Comparison of ENCODE assay signal across 8 cellular contexts in genomic region chr9:136327313-136327971, GRCh38. TPM values are rescaled to one million over a fixed set of nuclear protein-coding genes. Genes with fewer than 3 reads are reported as not detected.
DNase-seq lines count a peak whose midpoint lies in the region; TF ChIP-seq lines count a peak whose summit lies in the region.

TSS of gene GPSM1 (plus strand) at chr9:136327539. CDS start at chr9:136327696, 157 bp downstream.

- H3K36me3 ChIP-seq in esophagus (ENCODE audit: control insufficient read depth in 2 of 2, insufficient read depth in 2 of 2, low read length in 1 of 2) (no peaks in the 10 kb centered on the region), suprapubic skin (no peaks in the 10 kb centered on the region)

- TF ChIP-seq CTCF in suprapubic skin (IDR thresholded peaks at IDR 0.05): no peak

- 1% methylated on average over 30 to 86 of the region's 88 CpGs for WGBS in esophagus, 2 donors
- 0% methylated on average over 25 of the region's 88 CpGs for WGBS in suprapubic skin

- H3K4me3 ChIP-seq in esophagus (ENCODE audit: low read depth in 1 of 2, low read length in 2 of 2): peak within 1 kb of the TSS; percentile 47 to 53
- H3K4me3 ChIP-seq in suprapubic skin: peak within 1 kb of the TSS; percentile 70

- H3K9me3 ChIP-seq in esophagus (ENCODE audit: control insufficient read depth in 2 of 2, insufficient read depth in 1 of 2, low read depth in 1 of 2, low read length in 1 of 2) (peaks cover 0 to 2% of the 10 kb centered on the region in 2 donors), suprapubic skin (no peaks in the 10 kb centered on the region)

- peaks cover 0 to 27% of the 10 kb centered on the region in 2 donors for H3K4me1 ChIP-seq in esophagus (ENCODE audit: control insufficient read depth in 2 of 2, insufficient read depth in 2 of 2, low read length in 1 of 2)
- H3K4me1 ChIP-seq in suprapubic skin: peaks cover 49% of the 10 kb centered on the region

- H3K27me3 ChIP-seq in esophagus (ENCODE audit: control insufficient read depth in 1 of 2, insufficient read depth in 2 of 2, low read length in 2 of 2) (no peaks in the 10 kb centered on the region), suprapubic skin (no peaks in the 10 kb centered on the region)

- peak in 1 of 2 donors; percentile 34 for TF ChIP-seq POLR2A in suprapubic skin (IDR thresholded peaks at IDR 0.05)

- no peak for TF ChIP-seq EP300 in suprapubic skin (IDR thresholded peaks at IDR 0.05)

- DNase-seq in C1 segment of cervical spinal cord (lab: John Stamatoyannopoulos, UW): peak in 9 of 14 donors; percentile 12 to 57 (median 33)
- DNase-seq in LHCN-M2 (ENCODE audit: low read depth): no peak
- peak; percentile 60 for DNase-seq in activated T-cell treated with anti-CD3 and anti-CD28 coated beads, Interleukin-2, amount 50 U/mL, for 1 hour
- peak; percentile 43 for DNase-seq in mucosa of gallbladder (ENCODE audit: low spot score)
- DNase-seq in suprapubic skin (ENCODE audit: low spot score in 2 of 2): no peak
- DNase-seq in NCI-H187 (lab: John Stamatoyannopoulos, UW): no peak
- DNase-seq in cerebellar cortex (ENCODE audit: low spot score): no peak

- H3K27ac ChIP-seq in esophagus (ENCODE audit: low read depth in 2 of 2, low read length in 1 of 2) (peak within 1 kb of the TSS; percentile 22 to 35), suprapubic skin (peak within 1 kb of the TSS; percentile 70)

RNA-seq across cellular contexts. Expression of gene GPSM1, which starts in this region (rescaled TPM):
- total RNA-seq in LHCN-M2 (2014; rRNA removed) (34.1 and 34.4 TPM in 2 replicates), mucosa of gallbladder (24.6 TPM), suprapubic skin (10 to 100 TPM; 11.5 to 14.6 (median 13.7) TPM)
- polyA plus RNA-seq in LHCN-M2 (2012): 21.7 TPM
- polyA plus RNA-seq in esophagus: 1 to 10 TPM; 1.7 to 4.5 TPM

Comparison
In these comparisons a context has a peak if more than half of its experiments do, and no peak if none do; other contexts are left out.
1. DNase-seq: peak in C1 segment of cervical spinal cord (9 of 14), activated T-cell treated with anti-CD3 and anti-CD28 coated beads, Interleukin-2, amount 50 U/mL, for 1 hour (single experiment) and mucosa of gallbladder (single experiment); none in LHCN-M2 (single experiment), suprapubic skin (0 of 2), NCI-H187 (0 of 2) and cerebellar cortex (single experiment).